ENCODE assay signal across 16 cellular contexts in the genomic region with DNA sequence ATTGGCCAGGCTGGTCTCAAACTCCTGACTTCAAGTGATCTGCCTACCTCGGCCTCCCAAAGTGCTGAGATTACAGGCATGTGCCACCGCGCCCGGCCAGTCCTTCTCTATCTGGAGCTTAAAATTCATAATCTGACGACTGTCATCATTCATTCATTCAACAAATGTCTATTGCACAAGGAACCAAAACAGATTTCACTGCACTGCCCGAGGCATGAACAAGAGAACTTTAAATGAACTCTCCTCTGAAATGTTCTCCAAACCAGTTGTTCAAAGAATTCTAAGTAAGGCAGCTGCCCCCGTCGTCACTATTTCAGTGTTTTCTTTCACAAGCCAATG.
"Had no signal": no experiment of that assay in that cellular context is flagged by ENCODE, and none has a peak within 500 bp of the region (broad histone marks: within the 10 kb centered on the region; RNA-seq: fewer than 3 reads in every experiment).

No MANE protein-coding gene starts in this region.

- H3K27me3 ChIP-seq: esophagus squamous epithelium, ovary had no signal

- H3K27ac Mint-ChIP-seq: activated T-helper 2 cell treated with anti-CD3 and anti-CD28 coated beads, Interferon-gamma antibody, Interleukin-2, Interleukin-4, amounts not matched to agents 10 μg/mL and 5 μg/mL and 100 μg/mL, durations not matched to agents 14 hours and 24 hours and 36 hours had no signal

- FAIRE-seq: colon, endometrium, urothelium cell line had no signal

- H3K4me3 Mint-ChIP-seq: activated CD4-positive, alpha-beta T cell treated with anti-CD3 and anti-CD28 coated beads, Interleukin-2, amount 10 ng/mL, durations not matched to agents 7 days and 5 days; activated naive CD4-positive, alpha-beta T cell treated with anti-CD3 and anti-CD28 coated beads for 36 hours had no signal

- H3K9me3 ChIP-seq: esophagus squamous epithelium, ovary had no signal

- H3K27me3 Mint-ChIP-seq: activated CD4-positive, alpha-beta T cell treated with anti-CD3 and anti-CD28 coated beads, Interleukin-2, amount 10 ng/mL, durations not matched to agents 7 days and 5 days had no signal

- H3K4me3 ChIP-seq: esophagus squamous epithelium, ovary had no signal

- DNase-seq: activated CD4-positive, CD25-positive, alpha-beta regulatory T cell; activated T-cell treated with anti-CD3 and anti-CD28 coated beads for 4 hours; amniotic stem cell; esophagus squamous epithelium; ovary; stimulated activated CD4-positive, alpha-beta T cell treated with anti-CD3 and anti-CD28 coated beads, Interleukin-12 subunit alpha, Interleukin-12 subunit beta, amount 100 ng/mL, for 4 hours; stimulated activated CD4-positive, alpha-beta T cell treated with anti-CD3 and anti-CD28 coated beads, Interleukin-2, amount 100 ng/mL, for 24 hours; SW 1271 had no signal

- H3K36me3 Mint-ChIP-seq: immature natural killer cell had no signal

- H3K27ac ChIP-seq: esophagus squamous epithelium, ovary had no signal

- H3K36me3 ChIP-seq: esophagus squamous epithelium, ovary had no signal

- H3K9me3 Mint-ChIP-seq: activated naive CD4-positive, alpha-beta T cell treated with anti-CD3 and anti-CD28 coated beads for 36 hours; activated T-helper 2 cell treated with anti-CD3 and anti-CD28 coated beads, Interferon-gamma antibody, Interleukin-2, Interleukin-4, amounts not matched to agents 10 μg/mL and 5 μg/mL and 100 μg/mL, durations not matched to agents 14 hours and 24 hours and 36 hours; immature natural killer cell; T-helper 2 cell treated with Interferon-gamma antibody and Interleukin-4, amounts not matched to agents 5 μg/mL and 100 μg/mL, for 36 hours had no signal
